In genomic region chr17:82781894-82782274, GRCh38 we compare ENCODE assay signal across 8 cellular contexts. TPM values are rescaled to one million over a fixed set of nuclear protein-coding genes. Genes with fewer than 3 reads are reported as not detected.
A peak's percentile ranks its signal among the peaks of the same experiment; 100 is the strongest.
DNase-seq lines count a peak whose midpoint lies in the region; ATAC-seq and TF ChIP-seq lines count a peak whose summit lies in the region.

No MANE protein-coding gene starts in this region.

- H3K4me2 ChIP-seq in OCI-LY3 (ENCODE audit: low read length) = no peak overlapping the region

- no peak for ATAC-seq in HG03097 (IDR thresholded peaks at IDR 0.05; ENCODE audit: low FRiP score, unreplicated experiment)

- no peak overlapping the region for H3K9ac ChIP-seq in OCI-LY3 (ENCODE audit: low read length)

- H4K20me1 ChIP-seq in OCI-LY3 (ENCODE audit: insufficient read depth, low read length) = peaks cover 7% of the 10 kb centered on the region; the same call in 1 of the 2 replicates

- no peak overlapping the region for H2AFZ ChIP-seq in OCI-LY3 (ENCODE audit: low read depth, low read length)

- H3K4me3 ChIP-seq in OCI-LY3 (ENCODE audit: low read length) = no peak overlapping the region
- H3K4me3 ChIP-seq in epithelial cell of proximal tubule (ENCODE audit: low read depth, low read length) = no peak overlapping the region

- no peaks in the 10 kb centered on the region for H3K79me2 ChIP-seq in OCI-LY3 (ENCODE audit: low read length)

- H3K27ac ChIP-seq in OCI-LY3 (ENCODE audit: low read length) = no peak overlapping the region

- TF ChIP-seq CTCF in OCI-LY3 (IDR thresholded peaks at IDR 0.05; ENCODE audit: low read depth, low read length) = peak; percentile 98
- peak; percentile 99 for TF ChIP-seq CTCF in epithelial cell of proximal tubule (conservative IDR thresholded peaks at IDR 0.05; ENCODE audit: low read depth, low read length)

- in situ Hi-C loops in G401 (cut with HindIII; ENCODE audit: low sequenced_read_pairs) = no loop called here

- peaks cover 9% of the 10 kb centered on the region for H3K36me3 ChIP-seq in OCI-LY3 (replicated peaks; ENCODE audit: low read depth, low read length)

- DNase-seq in G401 (ENCODE audit: low spot score) (peak; percentile 85), HT-29 (ENCODE audit: low spot score) (peak; percentile 84), epithelial cell of proximal tubule (ENCODE audit: low read depth) (no peak), myocyte (ENCODE audit: low read depth) (peak; percentile 82)
- peak; percentile 91 for DNase-seq in activated CD8-positive, alpha-beta memory T cell treated with anti-CD3 and anti-CD28 coated beads, Interleukin-2, amount 50 U/mL, for 48 hours
- peak; percentile 89 for DNase-seq in stimulated activated CD8-positive, alpha-beta memory T cell treated with anti-CD3 and anti-CD28 coated beads, Interleukin-4, amount 100 ng/mL, for 48 hours

- no peaks in the 10 kb centered on the region for H3K9me3 ChIP-seq in OCI-LY3 (ENCODE audit: insufficient read depth, low read length)

- H3K27me3 ChIP-seq in OCI-LY3 (ENCODE audit: low read depth, low read length) = no peaks in the 10 kb centered on the region

- H3K4me1 ChIP-seq in OCI-LY3 (ENCODE audit: low read length) = peaks cover 3% of the 10 kb centered on the region; the same call in 1 of the 2 replicates

RNA-seq across cellular contexts. Expression of gene TBCD, which starts 30.0 kb away (rescaled TPM):
- 86.4 and 108 TPM in 2 replicates for total RNA-seq in G401 (2014; rRNA removed; shearing (Covaris generic))
- total RNA-seq in HT-29 (2014; rRNA removed; shearing (Covaris generic)) = 60.0 and 72.0 TPM in 2 replicates
- total RNA-seq in epithelial cell of proximal tubule (46.6 and 64.7 TPM in 2 replicates), myocyte (25.4 and 33.8 TPM in 2 replicates)
- polyA plus RNA-seq in myocyte (2012) = 65.6 TPM

RNA-seq across cellular contexts. Expression of gene FN3K, which starts 46.5 kb away (rescaled TPM):
- 0.03 and 0.43 TPM in 2 replicates for total RNA-seq in G401 (2014; rRNA removed; shearing (Covaris generic))
- 0.97 and 1.6 TPM in 2 replicates for total RNA-seq in HT-29 (2014; rRNA removed; shearing (Covaris generic))
- 0.69 and 2.0 TPM in 2 replicates for total RNA-seq in epithelial cell of proximal tubule
- total RNA-seq in myocyte = 0.21 and 0.42 TPM in 2 replicates
- polyA plus RNA-seq in myocyte (2012) = 4.4 TPM

RNA-seq across cellular contexts. Expression of gene ZNF750, which starts 57.9 kb away (rescaled TPM):
- total RNA-seq in G401 (2014; rRNA removed; shearing (Covaris generic)) = not detected in 2 replicates
- 0.05 TPM in 1 of 2 replicates, not detected in the other for total RNA-seq in HT-29 (2014; rRNA removed; shearing (Covaris generic))
- total RNA-seq in epithelial cell of proximal tubule (0.29 and 0.40 TPM in 2 replicates), myocyte (not detected in 2 replicates)
- 0.16 TPM for polyA plus RNA-seq in myocyte (2012)
